ENCODE assay signal across 14 cellular contexts in genomic region chr5:38807570-38808461, GRCh38. TPM values are rescaled to one million over a fixed set of nuclear protein-coding genes. Genes with fewer than 3 reads are reported as not detected.
DNase-seq lines count a peak whose midpoint lies in the region; ATAC-seq, FAIRE-seq and TF ChIP-seq lines count a peak whose summit lies in the region.
"Had no signal": no experiment of that assay in that cellular context is flagged by ENCODE, and none has a peak within 500 bp of the region (broad histone marks: within the 10 kb centered on the region; RNA-seq: fewer than 3 reads in every experiment).

No MANE protein-coding gene starts in this region.

- H3K36me3 ChIP-seq in HCT116 (ENCODE audit: control insufficient read depth in 1 of 2, insufficient read depth in 2 of 2, low read length in 2 of 2), result no peaks in the 10 kb centered on the region
- H3K36me3 ChIP-seq in SK-N-SH (replicated peaks in 1 of 2; ENCODE audit: control insufficient read depth in 1 of 2, insufficient read depth in 2 of 2, low read length in 1 of 2), result no peaks in the 10 kb centered on the region
- no peaks in the 10 kb centered on the region for H3K36me3 ChIP-seq in keratinocyte (ENCODE audit: control insufficient read depth in 2 of 2, extremely low read depth in 1 of 2, insufficient read depth in 2 of 2, low read length in 2 of 2)
- H3K36me3 ChIP-seq in neuronal stem cell (replicated peaks in 1 of 2; ENCODE audit: control insufficient read depth in 2 of 2, insufficient read depth in 2 of 2, low read length in 2 of 2), result no peaks in the 10 kb centered on the region

- CTCF ChIA-PET in A549 (lab: Yijun Ruan, JAX), result interaction anchor here (0.6 to 10.1 kb wide), 21 partner anchors 9 to 599 kb away, joined by 3 to 242 read pairs (median 10); no protein-coding TSS in a partner anchor
- CTCF ChIA-PET in HCT116 (lab: Charles Lee), result interaction anchor here (0.9 to 11.8 kb wide), 6 partner anchors 65 to 599 kb away, joined by 3 to 227 read pairs (median 10); no protein-coding TSS in a partner anchor
- CTCF ChIA-PET in SK-N-SH (lab: Yijun Ruan, JAX), result interaction anchor here (1.0 to 14.8 kb wide), 20 partner anchors 9 to 601 kb away, joined by 3 to 338 read pairs (median 7); partner anchors contain the start of gene LIFR

- DNase-seq in A549 (ENCODE audit: low read depth in 1 of 2, low spot score in 1 of 2) (peak in 1 of 2 experiments; percentile 38), HCT116 (ENCODE audit: low read depth, low spot score) (no peak), SK-N-SH (no peak), keratinocyte (ENCODE audit: low read depth, low spot score) (no peak), islet precursor cell (no peak), neuronal stem cell (ENCODE audit: low spot score) (no peak)
- no peak for DNase-seq in activated CD4-positive, alpha-beta T cell treated with anti-CD3 and anti-CD28 coated beads for 1 hour
- DNase-seq: C1 segment of cervical spinal cord; NCI-H69; nephron progenitor cell; stimulated activated CD4-positive, alpha-beta T cell treated with anti-CD3 and anti-CD28 coated beads, Interleukin-2, amount 100 ng/mL, for 48 hours; T1000 had no signal

- H2AK5ac ChIP-seq in neuronal stem cell (ENCODE audit: low read depth, low read length), result no peak overlapping the region

- RAD21 ChIA-PET in HCT116 (lab: Charles Lee; ENCODE audit: low non-redundant PET in 1 of 2, low total read pairs in 2 of 2, uncharacterized antibody in 2 of 2, unreplicated experiment in 2 of 2), result interaction anchor here (0.9 to 4.8 kb wide), 5 partner anchors 366 to 387 kb away, joined by 3 to 52 read pairs (median 17); no protein-coding TSS in a partner anchor

- H3K4ac ChIP-seq in neuronal stem cell (ENCODE audit: low read length), result no peak overlapping the region

- H3K9me3 ChIP-seq in A549 (no peaks in the 10 kb centered on the region), HCT116 (ENCODE audit: control insufficient read depth in 1 of 2, insufficient read depth in 1 of 2, low read depth in 1 of 2, low read length in 2 of 2) (no peaks in the 10 kb centered on the region), SK-N-SH (no peaks in the 10 kb centered on the region), keratinocyte (ENCODE audit: control insufficient read depth, low read depth, low read length) (no peaks in the 10 kb centered on the region), neuronal stem cell (replicated peaks in 1 of 2; ENCODE audit: control insufficient read depth in 2 of 2, insufficient read depth in 1 of 2, low read depth in 1 of 2, low read length in 2 of 2) (no peaks in the 10 kb centered on the region)

- TF ChIP-seq CTCF in A549 (IDR thresholded peaks at IDR 0.05) (no peak), HCT116 (IDR thresholded peaks at IDR 0.05 in 2 of 3, conservative IDR thresholded peaks at IDR 0.05 in 1 of 3; ENCODE audit: borderline replicate concordance in 1 of 3, insufficient read depth in 1 of 3, low read depth in 2 of 3, low read length in 2 of 3) (no peak), SK-N-SH (IDR thresholded peaks at IDR 0.05) (no peak), keratinocyte (optimal IDR thresholded peaks at IDR 0.05 in 1 of 3, IDR thresholded peaks at IDR 0.05 in 1 of 3, conservative IDR thresholded peaks at IDR 0.05 in 1 of 3; ENCODE audit: extremely low read depth in 1 of 3, insufficient read depth in 2 of 3, low read length in 3 of 3) (no peak)

- no peak for TF ChIP-seq EP300 in A549 (IDR thresholded peaks at IDR 0.05)
- TF ChIP-seq EP300 in SK-N-SH (IDR thresholded peaks at IDR 0.05; ENCODE audit: borderline replicate concordance in 1 of 2, low read depth in 1 of 2, low read length in 1 of 2), result peak; percentile 46 to 76; a peak in 3 of 4 replicates

- intact Hi-C loops in HCT116 (cut with micrococcal nuclease), result loop anchor here (1.0 to 5.0 kb wide), 2 partner anchors 136 to 543 kb away; no protein-coding TSS in a partner anchor

- peaks cover 24% of the 10 kb centered on the region for H3F3A ChIP-seq in SK-N-SH (replicated peaks; ENCODE audit: insufficient read depth)

- no peak overlapping the region for H2BK120ac ChIP-seq in neuronal stem cell (ENCODE audit: low read depth, low read length)

- ATAC-seq in A549, result peak in 1 of 2 experiments; percentile 16; a peak in 2 of 6 replicates
- ATAC-seq in HCT116, result peak; percentile 9; the same call in 1 of the 2 replicates
- no peak for ATAC-seq in HG02870 (IDR thresholded peaks at IDR 0.05; ENCODE audit: unreplicated experiment)

- no peak overlapping the region for H3K9ac ChIP-seq in HCT116 (ENCODE audit: low read length)
- no peak overlapping the region for H3K9ac ChIP-seq in SK-N-SH
- H3K9ac ChIP-seq in keratinocyte (ENCODE audit: control insufficient read depth, extremely low read depth, insufficient read depth, low read length), result no peak overlapping the region
- H3K9ac ChIP-seq in neuronal stem cell (ENCODE audit: low read depth, low read length, poor library complexity), result no peak overlapping the region

- H2BK12ac ChIP-seq in neuronal stem cell (ENCODE audit: low read length), result no peak overlapping the region

- peak overlapping the region; percentile 28 for H2AFZ ChIP-seq in HCT116 (ENCODE audit: low read depth, low read length, poor library complexity, severe bottlenecking)
- no peak overlapping the region for H2AFZ ChIP-seq in SK-N-SH (ENCODE audit: low read depth)
- no peak overlapping the region for H2AFZ ChIP-seq in keratinocyte (ENCODE audit: control insufficient read depth, low read length)
- H2AFZ ChIP-seq in neuronal stem cell (ENCODE audit: low read length), result no peak overlapping the region

- no peak overlapping the region for H2BK15ac ChIP-seq in neuronal stem cell (ENCODE audit: low read length)

- dilution Hi-C loops in keratinocyte (cut with MboI; ENCODE audit: extremely low pct_ligation_motif_present, low sequenced_read_pairs), result loop anchor here (10.0 kb wide), 1 partner anchor 363 kb away; no protein-coding TSS in a partner anchor

- H2BK5ac ChIP-seq in neuronal stem cell (ENCODE audit: low read length), result no peak overlapping the region

- H3K14ac ChIP-seq in neuronal stem cell (ENCODE audit: low read length), result no peak overlapping the region

- peaks cover 43% of the 10 kb centered on the region for H3K4me1 ChIP-seq in A549
- peaks cover 34 to 44% of the 10 kb centered on the region in 2 experiments for H3K4me1 ChIP-seq in HCT116 (ENCODE audit: control insufficient read depth in 1 of 2, insufficient read depth in 2 of 2, low read length in 2 of 2)
- H3K4me1 ChIP-seq in SK-N-SH (ENCODE audit: control insufficient read depth in 1 of 2, insufficient read depth in 2 of 2, low read depth in 1 of 2, low read length in 1 of 2), result peaks cover 15 to 21% of the 10 kb centered on the region in 2 experiments
- H3K4me1 ChIP-seq in keratinocyte (ENCODE audit: control insufficient read depth, extremely low read depth, insufficient read depth, low read length), result peaks cover 5% of the 10 kb centered on the region
- peaks cover 0 to 4% of the 10 kb centered on the region in 2 donors for H3K4me1 ChIP-seq in neuronal stem cell (ENCODE audit: control insufficient read depth in 2 of 2, insufficient read depth in 1 of 2, low read depth in 1 of 2, low read length in 2 of 2)

- no peak overlapping the region for H4K91ac ChIP-seq in neuronal stem cell (ENCODE audit: low read depth, low read length, poor library complexity)

- peaks cover 2% of the 10 kb centered on the region for H3K9me1 ChIP-seq in keratinocyte (ENCODE audit: control insufficient read depth, extremely low read depth, insufficient read depth, low read length)

- H3K79me1 ChIP-seq in neuronal stem cell (ENCODE audit: low read depth, low read length), result no peaks in the 10 kb centered on the region

- no peaks in the 10 kb centered on the region for H3K27me3 ChIP-seq in HCT116 (ENCODE audit: insufficient read depth, low read length)
- no peaks in the 10 kb centered on the region for H3K27me3 ChIP-seq in SK-N-SH (ENCODE audit: insufficient read depth)
- no peaks in the 10 kb centered on the region for H3K27me3 ChIP-seq in keratinocyte (ENCODE audit: control insufficient read depth, extremely low read depth, insufficient read depth, low read length)
- no peaks in the 10 kb centered on the region for H3K27me3 ChIP-seq in neuronal stem cell (ENCODE audit: control insufficient read depth in 3 of 3, insufficient read depth in 3 of 3, low read depth in 1 of 3, low read length in 3 of 3)

- no peak for FAIRE-seq in A549 (lab: Jason Lieb, UNC)
- no peak for FAIRE-seq in keratinocyte (lab: Jason Lieb, UNC)
- FAIRE-seq: endometrium had no signal

- no TSS peak for BruUV-seq in HCT116 (replicated peaks; lab: Mats Ljungman, UMichigan)

- H3K9me2 ChIP-seq in HCT116 (ENCODE audit: insufficient read depth) (no peaks in the 10 kb centered on the region), SK-N-SH (no peaks in the 10 kb centered on the region)

- H3K4me3 ChIP-seq in A549 (no peak overlapping the region), HCT116 (replicated peaks in 1 of 2; ENCODE audit: low read depth in 1 of 2, low read length in 2 of 2) (peak overlapping the region in 1 of 2 experiments; percentile 15; a peak in 2 of 4 replicates), SK-N-SH (ENCODE audit: low read depth in 2 of 2, low read length in 1 of 2) (no peak overlapping the region; a peak in 1 of 4 replicates), keratinocyte (ENCODE audit: control insufficient read depth in 2 of 3, extremely low read depth in 1 of 3, insufficient read depth in 2 of 3, low read depth in 1 of 3, low read length in 3 of 3) (no peak overlapping the region), neuronal stem cell (ENCODE audit: low read length in 2 of 2) (no peak overlapping the region)

- POLR2A ChIA-PET in A549 (lab: Yijun Ruan, JAX) (interaction anchor here (0.6 to 2.3 kb wide), 3 partner anchors 345 to 366 kb away, joined by 3 to 21 read pairs (median 4); no protein-coding TSS in a partner anchor), HCT116 (lab: Charles Lee) (interaction anchor here (1.1 to 3.0 kb wide), 2 partner anchors 366 to 367 kb away, joined by 7 to 12 read pairs; no protein-coding TSS in a partner anchor), SK-N-SH (lab: Yijun Ruan, JAX) (no interaction called here)

- no peaks in the 10 kb centered on the region for H3K79me2 ChIP-seq in HCT116 (ENCODE audit: insufficient read depth, low read length)
- no peaks in the 10 kb centered on the region for H3K79me2 ChIP-seq in SK-N-SH (ENCODE audit: insufficient read depth)
- H3K79me2 ChIP-seq in keratinocyte (ENCODE audit: control insufficient read depth, insufficient read depth, low read length), result no peaks in the 10 kb centered on the region

- no peak overlapping the region for H3K18ac ChIP-seq in neuronal stem cell (ENCODE audit: low read length)

- no peak overlapping the region for H4K8ac ChIP-seq in neuronal stem cell (ENCODE audit: low read depth, low read length)

- H3K27ac ChIP-seq in A549 (peak overlapping the region; percentile 41 to 80), HCT116 (ENCODE audit: low read depth, low read length) (peak overlapping the region; percentile 53), SK-N-SH (ENCODE audit: low read depth in 2 of 2, low read length in 1 of 2) (peak overlapping the region; percentile 47 to 63), keratinocyte (ENCODE audit: control insufficient read depth, insufficient read depth, low read length) (no peak overlapping the region), neuronal stem cell (replicated peaks; ENCODE audit: low read length) (no peak overlapping the region)

- H4K20me1 ChIP-seq in HCT116 (ENCODE audit: insufficient read depth) (no peaks in the 10 kb centered on the region), SK-N-SH (ENCODE audit: insufficient read depth) (no peaks in the 10 kb centered on the region), keratinocyte (ENCODE audit: control insufficient read depth, extremely low read depth, insufficient read depth, low read length) (no peaks in the 10 kb centered on the region)

- 20% methylated on average over 8 of the region's 8 CpGs for WGBS in A549 (ENCODE audit: missing lambda C conversion rate)
- 8% methylated on average over 8 of the region's 8 CpGs for WGBS in SK-N-SH (ENCODE audit: low lambda C conversion rate)
- WGBS in neuronal stem cell (ENCODE audit: extremely low coverage in 2 of 2, insufficient read length in 2 of 2, insufficient replicate concordance in 1 of 2), 2 donors, result no CpG with 5 or more reads among the region's 8 CpGs

- no peak overlapping the region for H3K23ac ChIP-seq in neuronal stem cell (ENCODE audit: low read depth, low read length, poor library complexity)

- peak overlapping the region; percentile 67 for H3K4me2 ChIP-seq in A549
- H3K4me2 ChIP-seq in HCT116 (ENCODE audit: low read length), result peak overlapping the region; percentile 54
- H3K4me2 ChIP-seq in SK-N-SH, result peak overlapping the region; percentile 36; the same call in 1 of the 2 replicates
- H3K4me2 ChIP-seq in keratinocyte (ENCODE audit: control insufficient read depth, extremely low read depth, insufficient read depth, low read depth, low read length), result peak overlapping the region; percentile 29
- no peak overlapping the region for H3K4me2 ChIP-seq in neuronal stem cell (ENCODE audit: insufficient read depth, low read length, poor library complexity, severe bottlenecking)

- TF ChIP-seq RAD21 in A549 (conservative IDR thresholded peaks at IDR 0.05 in 1 of 2, IDR thresholded peaks at IDR 0.05 in 1 of 2) (no peak), HCT116 (IDR thresholded peaks at IDR 0.05; ENCODE audit: low read depth) (no peak), SK-N-SH (IDR thresholded peaks at IDR 0.05; ENCODE audit: low read length) (no peak)

- TF ChIP-seq POLR2A in A549 (IDR thresholded peaks at IDR 0.05; ENCODE audit: low read length) (no peak), HCT116 (IDR thresholded peaks at IDR 0.05; ENCODE audit: borderline replicate concordance, extremely low read depth, insufficient read depth, insufficient read length) (no peak)

RNA-seq across cellular contexts. Expression of gene OSMR, which starts 38.0 kb away (rescaled TPM):
- polyA plus RNA-seq in A549 (2011; rRNA removed), result 92.4 and 133 TPM in 2 replicates
- 17.7 and 20.7 TPM in 2 replicates for polyA plus RNA-seq in A549 (2012; cell fraction: cytosol; rRNA removed)
- 37.9 and 45.6 TPM in 2 replicates for polyA plus RNA-seq in A549 (2012; cell fraction: nucleus; rRNA removed)
- polyA plus RNA-seq in A549 (2017; fragmentation: RNase III; extraction: RNeasy Plus Mini Kit Qiagen cat#74134 plus additional on column Dnase treatment), result 46.0 to 61.2 TPM (median 58.5 TPM) in 3 replicates
- 75.0 and 78.8 TPM in 2 replicates for polyA minus RNA-seq in A549 (2011; rRNA and poly(A)+ RNA removed)
- total RNA-seq in HCT116 (2021; ENCODE audit: unreplicated experiment), result 46.0 TPM
- 34.3 and 37.5 TPM in 2 replicates for polyA plus RNA-seq in HCT116 (2012)
- 55.9 and 56.0 TPM in 2 replicates for polyA plus RNA-seq in SK-N-SH (2012; rRNA removed)
- polyA plus RNA-seq in SK-N-SH (2012; cell fraction: cytosol; rRNA removed), result 66.3 and 68.7 TPM in 2 replicates
- polyA plus RNA-seq in SK-N-SH (2012; cell fraction: nucleus; rRNA removed), result 57.5 and 94.9 TPM in 2 replicates
- 33.3 to 43.8 TPM (median 38.7 TPM) in 3 replicates for polyA plus RNA-seq in keratinocyte
- polyA plus RNA-seq in keratinocyte (2011; ENCODE audit: low read depth), result 15.5 TPM
- 13.9 and 24.5 TPM in 2 replicates for polyA plus RNA-seq in keratinocyte (2011; cell fraction: cytosol; rRNA removed)
- 113 and 115 TPM in 2 replicates for polyA plus RNA-seq in keratinocyte (2011; cell fraction: nucleus; rRNA removed)
- polyA plus RNA-seq in keratinocyte (2012; ENCODE audit: low replicate concordance), result 28.2 and 42.1 TPM in 2 replicates
- polyA minus RNA-seq in keratinocyte, result 29.4 to 79.2 TPM (median 44.1 TPM) in 3 replicates
- polyA minus RNA-seq in keratinocyte (2011; cell fraction: cytosol; rRNA and poly(A)+ RNA removed), result 19.4 TPM
- polyA minus RNA-seq in keratinocyte (2011; cell fraction: nucleus; rRNA and poly(A)+ RNA removed), result 101 and 184 TPM in 2 replicates
- 0.33 TPM for polyA plus RNA-seq in neuronal stem cell (2013, experiment 1 of 2)
- 0.36 TPM for polyA plus RNA-seq in neuronal stem cell (2013, experiment 2 of 2)

Comparison
In these comparisons a context has a peak if more than half of its experiments do, and no peak if none do; other contexts are left out.
1. H3K27ac ChIP-seq: peak in A549 (2 of 2), HCT116 (single experiment) and SK-N-SH (2 of 2); none in keratinocyte (single experiment) and neuronal stem cell (single experiment).
2. Of the 12 proteins assayed by ChIP-seq in both A549 and SK-N-SH: peak only in A549: MAX; only in SK-N-SH: EP300 and PBX3; in both: FOSL2; in neither: 8.